In the genomic region with DNA sequence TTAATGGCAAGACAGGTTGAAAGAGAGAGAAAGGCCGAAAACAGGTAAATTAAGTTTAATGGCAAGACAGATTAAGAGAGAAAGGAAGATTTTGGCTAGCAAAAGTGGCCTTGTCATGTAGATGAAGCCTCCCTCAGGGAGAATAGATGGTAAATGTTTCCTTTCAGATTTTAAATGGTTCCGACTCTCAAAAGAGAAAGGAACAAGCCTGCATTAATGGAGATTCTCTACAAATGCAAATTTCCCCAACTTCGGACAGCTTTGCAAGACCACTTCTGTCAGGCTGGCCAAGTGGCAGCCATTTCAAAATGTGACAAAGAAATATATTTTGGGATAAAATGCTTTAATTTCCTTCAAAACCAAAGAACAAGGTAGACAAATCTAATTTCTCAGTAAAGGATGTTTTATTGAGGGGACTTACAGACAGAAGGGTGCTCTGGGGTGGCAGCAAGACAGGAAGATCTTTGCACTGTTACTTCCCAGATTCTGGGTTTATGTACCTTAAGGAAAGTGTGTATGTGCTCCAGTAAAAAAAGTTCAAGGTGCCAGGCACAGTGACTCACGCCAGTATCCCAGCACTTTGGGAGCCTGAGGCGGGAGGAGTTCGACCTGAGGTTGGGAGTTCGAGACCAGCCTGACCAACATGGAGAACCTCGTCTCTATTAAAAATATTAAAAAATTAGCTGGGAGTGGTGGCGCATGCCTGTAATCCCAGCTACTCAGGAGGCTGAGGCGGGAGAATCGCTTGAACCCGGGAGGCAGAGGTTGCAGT, we compare ENCODE assay signal across 30 cellular contexts.
DNase-seq lines count a peak whose midpoint lies in the region; ATAC-seq, FAIRE-seq and TF ChIP-seq lines count a peak whose summit lies in the region.
"Had no signal": no experiment of that assay in that cellular context is flagged by ENCODE, and none has a peak within 500 bp of the region (broad histone marks: within the 10 kb centered on the region; RNA-seq: fewer than 3 reads in every experiment).

No MANE protein-coding gene starts in this region.

- peak overlapping the region; percentile 96 for H4K5ac ChIP-seq in H1 (ENCODE audit: insufficient read length, low read depth, low read length)

- peak overlapping the region; percentile 98 for H2BK20ac ChIP-seq in H1 (ENCODE audit: low read length)

- TF ChIP-seq CTCF in H1 (IDR thresholded peaks at IDR 0.05; ENCODE audit: control extremely low read depth in 1 of 3, insufficient read depth in 1 of 3, low read depth in 1 of 3, low read length in 3 of 3) (no peak), esophagus squamous epithelium (IDR thresholded peaks at IDR 0.05) (no peak)

- peak overlapping the region; percentile 88 for H3K56ac ChIP-seq in H1 (replicated peaks; ENCODE audit: insufficient read length, low read depth, low read length)

- no peaks in the 10 kb centered on the region for H3K27me3 Mint-ChIP-seq in activated T-helper 2 cell treated with anti-CD3 and anti-CD28 coated beads, Interferon-gamma antibody, Interleukin-2, Interleukin-4, amounts not matched to agents 10 μg/mL and 5 μg/mL and 100 μg/mL, durations not matched to agents 14 hours and 24 hours and 36 hours (ENCODE audit: low read depth)
- H3K27me3 Mint-ChIP-seq: CD8-positive, alpha-beta memory T cell; IgD-negative memory B cell had no signal

- peak overlapping the region; percentile 73; the same call in 1 of the 2 replicates for H4K8ac ChIP-seq in H1 (ENCODE audit: extremely low read depth, insufficient read depth, low read length)

- H3K9me3 ChIP-seq in HUES48 (ENCODE audit: control insufficient read depth, insufficient read depth, low read length): peaks cover 5% of the 10 kb centered on the region; the same call in 1 of the 2 replicates
- H3K9me3 ChIP-seq in H1 (ENCODE audit: insufficient read depth in 2 of 2, low read depth in 1 of 2, low read length in 1 of 2): peaks cover 4 to 5% of the 10 kb centered on the region in 2 experiments; a peak in 3 of 4 replicates
- no peaks in the 10 kb centered on the region for H3K9me3 ChIP-seq in iPS-15b (ENCODE audit: control insufficient read depth, insufficient read depth, low read length)
- H3K9me3 ChIP-seq in esophagus squamous epithelium: no peaks in the 10 kb centered on the region
- H3K9me3 ChIP-seq: BE2C, Peyer's patch had no signal

- DNase-seq in ELF-1 (ENCODE audit: low read depth, low spot score) (peak; percentile 81), H1 (ENCODE audit: low read depth in 1 of 2, low spot score in 2 of 2) (peak; percentile 51 to 68), esophagus squamous epithelium (lab: John Stamatoyannopoulos, UW) (no peak)
- DNase-seq in activated T-helper 2 cell treated with anti-CD3 and anti-CD28 coated beads, Interferon-gamma antibody, Interleukin-2, Interleukin-4, amounts not matched to agents 10 μg/mL and 5 μg/mL and 100 μg/mL, durations not matched to agents 14 hours and 24 hours and 36 hours (ENCODE audit: low spot score): no peak
- DNase-seq: BE2C; CD8-positive, alpha-beta memory T cell; DMS 273 treated with DMSO at 0.1 percent for 48 hours; DMS79 treated with DMSO at 0.1 percent for 48 hours; HFFc6; MM.1S; NCI-H1417 treated with DMSO at 0.1 percent for 48 hours; NCI-H1694 treated with DMSO at 0.1 percent for 48 hours; NCI-H2081; NCI-H2227 treated with DMSO at 0.1 percent for 48 hours; NCI-H510A; NCI-H69; OCI-M1; Peyer's patch; SHP77 treated with DMSO at 0.1 percent for 48 hours had no signal

- H2AK5ac ChIP-seq in H1 (ENCODE audit: low read depth, low read length): peak overlapping the region; percentile 93; the same call in 1 of the 2 replicates

- TF ChIP-seq POLR2A in H1 (IDR thresholded peaks at IDR 0.05; ENCODE audit: control extremely low read depth in 1 of 2, low read depth in 2 of 2, low read length in 2 of 2): no peak
- TF ChIP-seq POLR2A in esophagus squamous epithelium (IDR thresholded peaks at IDR 0.05): no peak

- no peaks in the 10 kb centered on the region for H4K20me1 ChIP-seq in H1 (replicated peaks in 1 of 2; ENCODE audit: control insufficient read depth in 1 of 2, insufficient read depth in 2 of 2, low read length in 2 of 2)

- H3K9ac ChIP-seq in HUES48 (ENCODE audit: low read depth, low read length) (peak overlapping the region; percentile 83), H1 (replicated peaks in 1 of 4; ENCODE audit: extremely low read depth in 1 of 4, low read depth in 3 of 4, low read length in 3 of 4) (peak overlapping the region in 1 of 4 experiments; percentile 49; a peak in 2 of 7 replicates), iPS-15b (ENCODE audit: low read depth, low read length) (peak overlapping the region; percentile 82)
- H3K9ac ChIP-seq: KMS-11 had no signal

- no peak overlapping the region for H3K14ac ChIP-seq in H1 (ENCODE audit: insufficient read length)

- H3K36me3 ChIP-seq in HUES48 (ENCODE audit: control insufficient read depth, insufficient read depth, low read length): no peaks in the 10 kb centered on the region
- no peaks in the 10 kb centered on the region; a peak in 1 of 8 replicates for H3K36me3 ChIP-seq in H1 (ENCODE audit: control insufficient read depth in 2 of 4, insufficient read depth in 4 of 4, low read length in 3 of 4)
- no peaks in the 10 kb centered on the region for H3K36me3 ChIP-seq in iPS-15b (ENCODE audit: control insufficient read depth, insufficient read depth, low read length)
- H3K36me3 ChIP-seq in esophagus squamous epithelium: no peaks in the 10 kb centered on the region
- H3K36me3 ChIP-seq: BE2C, Peyer's patch had no signal

- ATAC-seq in GM19452 (IDR thresholded peaks at IDR 0.05; ENCODE audit: unreplicated experiment) (no peak), GM21381 (IDR thresholded peaks at IDR 0.05; ENCODE audit: unreplicated experiment) (no peak)

- peak overlapping the region; percentile 99 for H4K91ac ChIP-seq in H1 (replicated peaks; ENCODE audit: insufficient read length, low read length)

- peak in 1 of 2 experiments; percentile 99; a peak in 2 of 3 replicates for TF ChIP-seq EP300 in H1 (IDR thresholded peaks at IDR 0.05; ENCODE audit: borderline replicate concordance in 1 of 2, low read depth in 2 of 2, low read length in 2 of 2)

- H3K4me3 Mint-ChIP-seq in activated T-helper 2 cell treated with anti-CD3 and anti-CD28 coated beads, Interferon-gamma antibody, Interleukin-2, Interleukin-4, amounts not matched to agents 10 μg/mL and 5 μg/mL and 100 μg/mL, durations not matched to agents 14 hours and 24 hours and 36 hours (ENCODE audit: low read depth): no peak overlapping the region
- H3K4me3 Mint-ChIP-seq: CD14-positive monocyte; CD8-positive, alpha-beta memory T cell; HFFc6; IgD-negative memory B cell had no signal

- H3K4me3 ChIP-seq in HUES48 (ENCODE audit: low read depth, low read length) (no peak overlapping the region; the same call in 1 of the 2 replicates), H1 (ENCODE audit: extremely low read depth in 1 of 4, insufficient read depth in 2 of 4, low read depth in 3 of 4, low read length in 4 of 4) (peak overlapping the region in 1 of 4 experiments; percentile 24; a peak in 1 of 8 replicates), iPS-15b (ENCODE audit: low read depth, low read length) (no peak overlapping the region), esophagus squamous epithelium (no peak overlapping the region)
- H3K4me3 ChIP-seq: Peyer's patch, SK-N-MC had no signal

- peak overlapping the region; percentile 99 for H2BK120ac ChIP-seq in H1 (replicated peaks; ENCODE audit: low read depth, low read length)

- no peaks in the 10 kb centered on the region for H3K4me1 Mint-ChIP-seq in activated T-helper 2 cell treated with anti-CD3 and anti-CD28 coated beads, Interferon-gamma antibody, Interleukin-2, Interleukin-4, amounts not matched to agents 10 μg/mL and 5 μg/mL and 100 μg/mL, durations not matched to agents 14 hours and 24 hours and 36 hours (ENCODE audit: low read depth)
- H3K4me1 Mint-ChIP-seq: CD14-positive monocyte; CD8-positive, alpha-beta memory T cell; IgD-negative memory B cell had no signal

- 39% methylated on average over 12 of the region's 12 CpGs; no CpG with 5 or more reads in 1 of the 2 experiments for WGBS in H1 (ENCODE audit: extremely low coverage in 1 of 2, insufficient coverage in 1 of 2, insufficient read length in 1 of 2, insufficient replicate concordance in 2 of 2, low coverage in 1 of 2, low lambda C conversion rate in 2 of 2, missing lambda C conversion rate in 1 of 2), 2 experiments
- 85 to 88% methylated on average over 12 of the region's 12 CpGs for WGBS in esophagus squamous epithelium, 2 donors

- CTCF ChIA-PET in H1 (lab: Charles Lee; ENCODE audit: partially characterized antibody): no interaction called here

- H3K4me1 ChIP-seq in HUES48 (ENCODE audit: control insufficient read depth, insufficient read depth, low read length) (peaks cover 46% of the 10 kb centered on the region), H1 (replicated peaks in 1 of 4; ENCODE audit: control insufficient read depth in 3 of 4, insufficient read depth in 4 of 4, low read length in 3 of 4) (peaks cover 7 to 23% (median 16%) of the 10 kb centered on the region in 4 experiments; a peak in 6 of 7 replicates), iPS-15b (ENCODE audit: control insufficient read depth, insufficient read depth, low read length) (peaks cover 22% of the 10 kb centered on the region), esophagus squamous epithelium (no peaks in the 10 kb centered on the region)
- H3K4me1 ChIP-seq: BE2C, Peyer's patch had no signal

- FAIRE-seq in H1 (lab: Jason Lieb, UNC): peak; percentile 100
- FAIRE-seq: H54, HTR-8/SVneo had no signal

- no peaks in the 10 kb centered on the region for H3K23me2 ChIP-seq in H1 (ENCODE audit: low read depth, low read length)

- H2AFZ ChIP-seq in H1 (ENCODE audit: low read length): no peak overlapping the region

- H2BK15ac ChIP-seq in H1 (ENCODE audit: low read length): no peak overlapping the region

- peak overlapping the region; percentile 93; the same call in 1 of the 2 replicates for H2BK12ac ChIP-seq in H1 (ENCODE audit: low read depth, low read length)

- POLR2A ChIA-PET in H1 (lab: Charles Lee; ENCODE audit: partially characterized antibody): interaction anchor here (0.7 to 2.0 kb wide), 8 partner anchors 10 to 630 kb away, joined by 3 to 5 read pairs (median 4); no protein-coding TSS in a partner anchor

- peak overlapping the region; percentile 95 for H3K4ac ChIP-seq in H1 (replicated peaks; ENCODE audit: insufficient read length, low read depth, low read length)

- H3K27ac ChIP-seq in HUES48 (ENCODE audit: low read depth, low read length) (peak overlapping the region; percentile 99), H1 (ENCODE audit: low read depth, low read length) (peak overlapping the region; percentile 91; the same call in 1 of the 2 replicates), esophagus squamous epithelium (no peak overlapping the region)
- H3K27ac ChIP-seq: 22Rv1, KMS-11, Peyer's patch, SK-N-MC had no signal

- H3K18ac ChIP-seq in H1 (ENCODE audit: extremely low read depth, low read length): peak overlapping the region; percentile 92

- no peak overlapping the region for H3K23ac ChIP-seq in H1 (ENCODE audit: insufficient read length)

- intact Hi-C loops in activated T-helper 2 cell treated with anti-CD3 and anti-CD28 coated beads, Interferon-gamma antibody, Interleukin-2, Interleukin-4, amounts not matched to agents 10 μg/mL and 5 μg/mL and 100 μg/mL, durations not matched to agents 14 hours and 24 hours and 36 hours (cut with micrococcal nuclease): no loop called here
- intact Hi-C loops in esophagus squamous epithelium (cut with DNase I): no loop called here

- no peak overlapping the region for H3K27ac Mint-ChIP-seq in activated T-helper 2 cell treated with anti-CD3 and anti-CD28 coated beads, Interferon-gamma antibody, Interleukin-2, Interleukin-4, amounts not matched to agents 10 μg/mL and 5 μg/mL and 100 μg/mL, durations not matched to agents 14 hours and 24 hours and 36 hours
- H3K27ac Mint-ChIP-seq: HFFc6 had no signal

- no peaks in the 10 kb centered on the region for H3K79me1 ChIP-seq in H1 (ENCODE audit: low read depth, low read length)

- H3K36me3 Mint-ChIP-seq in activated T-helper 2 cell treated with anti-CD3 and anti-CD28 coated beads, Interferon-gamma antibody, Interleukin-2, Interleukin-4, amounts not matched to agents 10 μg/mL and 5 μg/mL and 100 μg/mL, durations not matched to agents 14 hours and 24 hours and 36 hours (ENCODE audit: low read depth): no peaks in the 10 kb centered on the region
- H3K36me3 Mint-ChIP-seq: CD14-positive monocyte; CD8-positive, alpha-beta memory T cell; IgD-negative memory B cell had no signal

- no peaks in the 10 kb centered on the region for H3K9me3 Mint-ChIP-seq in activated T-helper 2 cell treated with anti-CD3 and anti-CD28 coated beads, Interferon-gamma antibody, Interleukin-2, Interleukin-4, amounts not matched to agents 10 μg/mL and 5 μg/mL and 100 μg/mL, durations not matched to agents 14 hours and 24 hours and 36 hours
- H3K9me3 Mint-ChIP-seq: HFFc6 had no signal

- H3K4me2 ChIP-seq in H1 (ENCODE audit: insufficient read depth in 1 of 2, low read depth in 2 of 2, low read length in 2 of 2): peak overlapping the region; percentile 46 to 48
- H3K4me2 ChIP-seq: KMS-11 had no signal

- no peaks in the 10 kb centered on the region for H3K79me2 ChIP-seq in H1 (ENCODE audit: control insufficient read depth in 1 of 2, insufficient read depth in 2 of 2, low read length in 2 of 2)

- TF ChIP-seq RAD21 in H1 (IDR thresholded peaks at IDR 0.05 in 1 of 2, conservative IDR thresholded peaks at IDR 0.05 in 1 of 2; ENCODE audit: low read depth in 2 of 2, low read length in 2 of 2): no peak

- peak overlapping the region; percentile 100 for H2BK5ac ChIP-seq in H1 (ENCODE audit: low read depth, low read length)

- H3K27me3 ChIP-seq in HUES48 (ENCODE audit: control insufficient read depth, insufficient read depth, low read length) (no peaks in the 10 kb centered on the region), H1 (replicated peaks in 1 of 4; ENCODE audit: control insufficient read depth in 3 of 4, extremely low read depth in 1 of 4, insufficient read depth in 3 of 4, low read length in 3 of 4) (no peaks in the 10 kb centered on the region), iPS-15b (ENCODE audit: control insufficient read depth, insufficient read depth, low read length) (no peaks in the 10 kb centered on the region), esophagus squamous epithelium (no peaks in the 10 kb centered on the region)
- H3K27me3 ChIP-seq: BE2C, Peyer's patch had no signal

Comparison
In these comparisons a context has a peak if more than half of its experiments do, and no peak if none do; other contexts are left out.
1. DNase-seq: peak in ELF-1 (single experiment) and H1 (2 of 2); none in activated T-helper 2 cell treated with anti-CD3 and anti-CD28 coated beads, Interferon-gamma antibody, Interleukin-2, Interleukin-4, amounts not matched to agents 10 μg/mL and 5 μg/mL and 100 μg/mL, durations not matched to agents 14 hours and 24 hours and 36 hours (single experiment) and esophagus squamous epithelium (single experiment).
2. H3K27ac ChIP-seq: peak in HUES48 (single experiment) and H1 (single experiment); none in esophagus squamous epithelium (0 of 4).